In genomic region chr16:28572659-28573510, GRCh38 we compare ENCODE assay signal across 1 cellular context.
TF ChIP-seq lines count a peak whose summit lies in the region.

No MANE protein-coding gene starts in this region.

TF ChIP-seq in H1, 55 proteins besides CTCF, POLR2A, EP300 and RAD21:
- peak; percentile 58; the same call in 1 of the 2 replicates for TF ChIP-seq MAX (IDR thresholded peaks at IDR 0.05)
- TF ChIP-seq BRCA1 (IDR thresholded peaks at IDR 0.05; ENCODE audit: low read depth, low read length), result no peak
- TF ChIP-seq CBX8 (IDR thresholded peaks at IDR 0.05; ENCODE audit: borderline replicate concordance, low read depth, low read length), result no peak
- TF ChIP-seq TEAD4 (IDR thresholded peaks at IDR 0.05; ENCODE audit: low read depth, low read length), result 0 out of 2 replicates have a peak, but pooled peaks have one; percentile 43
